Comparison of ENCODE assay signal across 10 cellular contexts in genomic region chr6:1315560-1316386, GRCh38. TPM values are rescaled to one million over a fixed set of nuclear protein-coding genes. Genes with fewer than 3 reads are reported as not detected.
DNase-seq lines count a peak whose midpoint lies in the region; ATAC-seq and TF ChIP-seq lines count a peak whose summit lies in the region.
"Had no signal": no experiment of that assay in that cellular context is flagged by ENCODE, and none has a peak within 500 bp of the region (broad histone marks: within the 10 kb centered on the region; RNA-seq: fewer than 3 reads in every experiment).

No MANE protein-coding gene starts in this region.

- H3K27me3 Mint-ChIP-seq in natural killer cell (ENCODE audit: low read depth in 2 of 2) = peaks cover 40% of the 10 kb centered on the region in 2 donors
- peaks cover 40% of the 10 kb centered on the region for H3K27me3 Mint-ChIP-seq in activated T-helper 2 cell treated with anti-CD3 and anti-CD28 coated beads, Interferon-gamma antibody, Interleukin-2, Interleukin-4, amounts not matched to agents 10 μg/mL and 5 μg/mL and 100 μg/mL, durations not matched to agents 14 hours and 24 hours and 36 hours (ENCODE audit: low read depth)

- H3K4me3 ChIP-seq in right cardiac atrium (ENCODE audit: low read length) (peak overlapping the region; percentile 77), coronary artery (peak overlapping the region; percentile 68)

- H3K27me3 ChIP-seq in right cardiac atrium (ENCODE audit: control insufficient read depth, insufficient read depth) = no peaks in the 10 kb centered on the region

- peak overlapping the region; percentile 70 for H3K4me3 Mint-ChIP-seq in natural killer cell
- no peak overlapping the region for H3K4me3 Mint-ChIP-seq in activated T-helper 2 cell treated with anti-CD3 and anti-CD28 coated beads, Interferon-gamma antibody, Interleukin-2, Interleukin-4, amounts not matched to agents 10 μg/mL and 5 μg/mL and 100 μg/mL, durations not matched to agents 14 hours and 24 hours and 36 hours (ENCODE audit: low read depth)

- DNase-seq in right cardiac atrium (no peak), left ventricle myocardium superior (no peak), coronary artery (ENCODE audit: low spot score) (no peak), natural killer cell (no peak)
- no peak for DNase-seq in activated T-helper 2 cell treated with anti-CD3 and anti-CD28 coated beads, Interferon-gamma antibody, Interleukin-2, Interleukin-4, amounts not matched to agents 10 μg/mL and 5 μg/mL and 100 μg/mL, durations not matched to agents 14 hours and 24 hours and 36 hours (ENCODE audit: low spot score)

- no peak for TF ChIP-seq CTCF in coronary artery (IDR thresholded peaks at IDR 0.05)
- no peak for TF ChIP-seq CTCF in natural killer cell (IDR thresholded peaks at IDR 0.05)

- 26% methylated on average over 11 of the region's 11 CpGs for WGBS in right cardiac atrium

- no peaks in the 10 kb centered on the region for H3K9me3 ChIP-seq in right cardiac atrium (ENCODE audit: control insufficient read depth, low read length)

- H3K4me1 Mint-ChIP-seq in natural killer cell = peaks cover 12 to 21% of the 10 kb centered on the region in 2 donors
- H3K4me1 Mint-ChIP-seq in activated T-helper 2 cell treated with anti-CD3 and anti-CD28 coated beads, Interferon-gamma antibody, Interleukin-2, Interleukin-4, amounts not matched to agents 10 μg/mL and 5 μg/mL and 100 μg/mL, durations not matched to agents 14 hours and 24 hours and 36 hours (ENCODE audit: low read depth) = peaks cover 9% of the 10 kb centered on the region

- H3K27ac ChIP-seq in right cardiac atrium (ENCODE audit: low read length) = no peak overlapping the region
- no peak overlapping the region for H3K27ac ChIP-seq in coronary artery

- no peaks in the 10 kb centered on the region for H3K9me3 Mint-ChIP-seq in natural killer cell
- H3K9me3 Mint-ChIP-seq in activated T-helper 2 cell treated with anti-CD3 and anti-CD28 coated beads, Interferon-gamma antibody, Interleukin-2, Interleukin-4, amounts not matched to agents 10 μg/mL and 5 μg/mL and 100 μg/mL, durations not matched to agents 14 hours and 24 hours and 36 hours = no peaks in the 10 kb centered on the region

- intact Hi-C loops in right cardiac atrium (cut with DNase I) = no loop called here
- intact Hi-C loops in left ventricle myocardium superior (cut with micrococcal nuclease) = no loop called here
- intact Hi-C loops in natural killer cell (cut with micrococcal nuclease) = no loop called here
- intact Hi-C loops in activated T-helper 2 cell treated with anti-CD3 and anti-CD28 coated beads, Interferon-gamma antibody, Interleukin-2, Interleukin-4, amounts not matched to agents 10 μg/mL and 5 μg/mL and 100 μg/mL, durations not matched to agents 14 hours and 24 hours and 36 hours (cut with micrococcal nuclease) = no loop called here

- ATAC-seq in right cardiac atrium (no peak), left ventricle myocardium superior (no peak), natural killer cell (no peak), HG03521 (IDR thresholded peaks at IDR 0.05; ENCODE audit: unreplicated experiment) (no peak), HG02623 (IDR thresholded peaks at IDR 0.05; ENCODE audit: unreplicated experiment) (no peak), GM21360 (IDR thresholded peaks at IDR 0.05; ENCODE audit: unreplicated experiment) (no peak)

- H3K27ac Mint-ChIP-seq in natural killer cell = no peak overlapping the region
- no peak overlapping the region for H3K27ac Mint-ChIP-seq in activated T-helper 2 cell treated with anti-CD3 and anti-CD28 coated beads, Interferon-gamma antibody, Interleukin-2, Interleukin-4, amounts not matched to agents 10 μg/mL and 5 μg/mL and 100 μg/mL, durations not matched to agents 14 hours and 24 hours and 36 hours

- H3K36me3 Mint-ChIP-seq in natural killer cell = no peaks in the 10 kb centered on the region
- no peaks in the 10 kb centered on the region for H3K36me3 Mint-ChIP-seq in activated T-helper 2 cell treated with anti-CD3 and anti-CD28 coated beads, Interferon-gamma antibody, Interleukin-2, Interleukin-4, amounts not matched to agents 10 μg/mL and 5 μg/mL and 100 μg/mL, durations not matched to agents 14 hours and 24 hours and 36 hours (ENCODE audit: low read depth)

- H3K4me1 ChIP-seq in right cardiac atrium (ENCODE audit: control insufficient read depth, insufficient read depth, low read length) = peaks cover 5% of the 10 kb centered on the region

RNA-seq across cellular contexts. Expression of gene FOXQ1, which starts 3.9 kb away (rescaled TPM):
- total RNA-seq in right cardiac atrium = not detected
- polyA plus RNA-seq in right cardiac atrium = not detected
- not detected for total RNA-seq in left ventricle myocardium superior
- not detected for total RNA-seq in natural killer cell
- total RNA-seq in activated T-helper 2 cell treated with anti-CD3 and anti-CD28 coated beads, Interferon-gamma antibody, Interleukin-2, Interleukin-4, amounts not matched to agents 10 μg/mL and 5 μg/mL and 100 μg/mL, durations not matched to agents 14 hours and 24 hours and 36 hours = not detected in 2 replicates
- total RNA-seq: dermis blood vessel endothelial cell had no signal
- polyA plus RNA-seq: neural cell had no signal
